Comparison of ENCODE assay signal across 18 cellular contexts in genomic region chr7:84665339-84665738, GRCh38.
"Had no signal": no experiment of that assay in that cellular context is flagged by ENCODE, and none has a peak within 500 bp of the region (broad histone marks: within the 10 kb centered on the region; RNA-seq: fewer than 3 reads in every experiment).

No MANE protein-coding gene starts in this region.

- H3K4me3 Mint-ChIP-seq: activated B cell treated with CpG ODN at 0.5 μM for 24 hours; activated naive CD4-positive, alpha-beta T cell treated with anti-CD3 and anti-CD28 coated beads, Interleukin-2, amount 50 U/mL, for 24 hours; nephron progenitor cell; stimulated activated naive CD8-positive, alpha-beta T cell treated with anti-CD3 and anti-CD28 coated beads, Interleukin-15, amount 100 ng/mL, for 72 hours had no signal

- DNase-seq: activated B cell treated with CpG ODN at 0.5 μM for 24 hours; activated CD4-positive, alpha-beta T cell treated with anti-CD3 and anti-CD28 coated beads, Interleukin-2, amount 50 U/mL, for 1 hour; activated T-cell treated with anti-CD3 and anti-CD28 coated beads, Interleukin-2, amount 50 U/mL, for 1 hour; amniotic stem cell; brain microvascular endothelial cell; effector memory CD4-positive, alpha-beta T cell; gastrocnemius medialis; heart right ventricle; kidney; left ventricle myocardium superior; mesendoderm; nephron progenitor cell; stimulated activated CD4-positive, alpha-beta T cell treated with anti-CD3 and anti-CD28 coated beads, Interleukin-4, amount 100 ng/mL, for 24 hours; stimulated activated naive CD8-positive, alpha-beta T cell treated with anti-CD3 and anti-CD28 coated beads, Interleukin-15, amount 100 ng/mL, for 72 hours; uterus had no signal

- H3K9me3 ChIP-seq: gastrocnemius medialis, heart right ventricle, thoracic aorta, uterus had no signal

- H3K27ac Mint-ChIP-seq: activated B cell treated with CpG ODN at 0.5 μM for 24 hours; activated naive CD4-positive, alpha-beta T cell treated with anti-CD3 and anti-CD28 coated beads, Interleukin-2, amount 50 U/mL, for 24 hours; nephron progenitor cell; stimulated activated naive CD8-positive, alpha-beta T cell treated with anti-CD3 and anti-CD28 coated beads, Interleukin-15, amount 100 ng/mL, for 72 hours had no signal

- H3K27me3 ChIP-seq: brain microvascular endothelial cell, gastrocnemius medialis, heart right ventricle, uterus had no signal

- ATAC-seq: gastrocnemius medialis; left ventricle myocardium superior; stimulated activated naive CD8-positive, alpha-beta T cell treated with anti-CD3 and anti-CD28 coated beads, Interleukin-15, amount 100 ng/mL, for 72 hours had no signal

- H3K9me3 Mint-ChIP-seq: activated B cell treated with CpG ODN at 0.5 μM for 24 hours; activated naive CD4-positive, alpha-beta T cell treated with anti-CD3 and anti-CD28 coated beads, Interleukin-2, amount 50 U/mL, for 24 hours; nephron progenitor cell; stimulated activated naive CD8-positive, alpha-beta T cell treated with anti-CD3 and anti-CD28 coated beads, Interleukin-15, amount 100 ng/mL, for 72 hours had no signal

- H3K4me1 Mint-ChIP-seq: activated B cell treated with CpG ODN at 0.5 μM for 24 hours; activated naive CD4-positive, alpha-beta T cell treated with anti-CD3 and anti-CD28 coated beads, Interleukin-2, amount 50 U/mL, for 24 hours; nephron progenitor cell; stimulated activated naive CD8-positive, alpha-beta T cell treated with anti-CD3 and anti-CD28 coated beads, Interleukin-15, amount 100 ng/mL, for 72 hours had no signal

- H3K4me1 ChIP-seq: gastrocnemius medialis, uterus had no signal

- H3K27ac ChIP-seq: brain microvascular endothelial cell, epithelial cell of prostate, gastrocnemius medialis, heart right ventricle, thoracic aorta, uterus had no signal

- H3K36me3 ChIP-seq: brain microvascular endothelial cell, gastrocnemius medialis, heart right ventricle, thoracic aorta, uterus had no signal

- H3K4me3 ChIP-seq: gastrocnemius medialis, heart right ventricle, thoracic aorta, uterus had no signal

- H3K36me3 Mint-ChIP-seq: activated naive CD4-positive, alpha-beta T cell treated with anti-CD3 and anti-CD28 coated beads, Interleukin-2, amount 50 U/mL, for 24 hours had no signal

- H3K27me3 Mint-ChIP-seq: activated B cell treated with CpG ODN at 0.5 μM for 24 hours; activated naive CD4-positive, alpha-beta T cell treated with anti-CD3 and anti-CD28 coated beads, Interleukin-2, amount 50 U/mL, for 24 hours; stimulated activated naive CD8-positive, alpha-beta T cell treated with anti-CD3 and anti-CD28 coated beads, Interleukin-15, amount 100 ng/mL, for 72 hours had no signal
